In the genomic region with DNA sequence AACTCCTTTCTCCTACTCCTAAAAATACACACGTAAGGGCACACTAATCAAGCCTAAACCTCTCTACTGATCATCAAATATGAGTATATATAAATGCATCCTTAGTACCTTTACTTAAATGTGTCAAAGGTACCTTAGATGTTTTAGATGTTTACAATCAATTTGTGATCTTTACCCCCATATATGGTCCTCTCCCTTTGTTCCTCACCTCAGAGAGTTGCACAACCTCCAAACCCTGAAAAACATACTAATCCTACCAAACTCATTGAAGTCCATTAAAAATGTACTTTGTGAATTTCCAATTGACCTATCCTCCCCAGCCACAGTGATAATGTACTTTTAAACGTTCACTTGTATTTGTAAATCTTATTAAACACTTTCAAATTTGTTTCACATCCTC, we compare ENCODE assay signal across 24 cellular contexts.
"Had no signal": no experiment of that assay in that cellular context is flagged by ENCODE, and none has a peak within 500 bp of the region (broad histone marks: within the 10 kb centered on the region; RNA-seq: fewer than 3 reads in every experiment).

No MANE protein-coding gene starts in this region.

- H3K27me3 ChIP-seq: foreskin keratinocyte, hepatocyte, spleen, tibial artery, upper lobe of left lung, vagina had no signal

- H3K4me1 ChIP-seq: foreskin keratinocyte, psoas muscle, tibial artery, upper lobe of left lung, vagina had no signal

- H3K79me2 ChIP-seq: hepatocyte had no signal

- ATAC-seq: foreskin keratinocyte; left colon; left ventricle myocardium superior; psoas muscle; sciatic nerve; stimulated activated memory B cell treated with anti-CD40 and anti-IgM and Interleukin-4, amounts not matched to agents 10 μg/mL and 1 μg/mL and 100 μg/mL, for 72 hours had no signal

- DNase-seq: dermis blood vessel endothelial cell; endodermal cell; erythroblast; foreskin keratinocyte; left colon; left ventricle myocardium superior; mesenchymal stem cell; midbrain; psoas muscle; retina; spleen; stimulated activated CD4-positive, alpha-beta T cell treated with anti-CD3 and anti-CD28 coated beads, Interleukin-15, amount 100 ng/mL, for 24 hours; stimulated activated CD4-positive, alpha-beta T cell treated with anti-CD3 and anti-CD28 coated beads, Interleukin-1b, Interleukin-23, amount 100 ng/mL, for 48 hours; stimulated activated CD4-positive, alpha-beta T cell treated with anti-CD3 and anti-CD28 coated beads, Interleukin-4, amount 100 ng/mL, for 24 hours; tibial artery; upper lobe of left lung had no signal

- H3K4me3 ChIP-seq: hepatocyte, lung, psoas muscle, spleen, tibial artery, upper lobe of left lung, vagina had no signal

- H3K27me3 Mint-ChIP-seq: stimulated activated memory B cell treated with anti-CD40 and anti-IgM and Interleukin-4, amounts not matched to agents 10 μg/mL and 1 μg/mL and 100 μg/mL, for 72 hours; stimulated activated naive CD8-positive, alpha-beta T cell treated with anti-CD3 and anti-CD28 coated beads, Interleukin-15, Interleukin-2, amounts not matched to agents 100 ng/mL and 50 ng/mL, for 24 hours had no signal

- H3K27ac Mint-ChIP-seq: endodermal cell; nephron; stimulated activated memory B cell treated with anti-CD40 and anti-IgM and Interleukin-4, amounts not matched to agents 10 μg/mL and 1 μg/mL and 100 μg/mL, for 72 hours; stimulated activated naive CD8-positive, alpha-beta T cell treated with anti-CD3 and anti-CD28 coated beads, Interleukin-15, Interleukin-2, amounts not matched to agents 100 ng/mL and 50 ng/mL, for 24 hours had no signal

- FAIRE-seq: endothelial cell of umbilical vein had no signal

- H3K9me3 Mint-ChIP-seq: endodermal cell; nephron; stimulated activated memory B cell treated with anti-CD40 and anti-IgM and Interleukin-4, amounts not matched to agents 10 μg/mL and 1 μg/mL and 100 μg/mL, for 72 hours; stimulated activated naive CD8-positive, alpha-beta T cell treated with anti-CD3 and anti-CD28 coated beads, Interleukin-15, Interleukin-2, amounts not matched to agents 100 ng/mL and 50 ng/mL, for 24 hours had no signal

- H2AFZ ChIP-seq: hepatocyte had no signal

- H3K4me3 Mint-ChIP-seq: endodermal cell; nephron; stimulated activated memory B cell treated with anti-CD40 and anti-IgM and Interleukin-4, amounts not matched to agents 10 μg/mL and 1 μg/mL and 100 μg/mL, for 72 hours; stimulated activated naive CD8-positive, alpha-beta T cell treated with anti-CD3 and anti-CD28 coated beads, Interleukin-15, Interleukin-2, amounts not matched to agents 100 ng/mL and 50 ng/mL, for 24 hours had no signal

- H3K4me2 ChIP-seq: hepatocyte had no signal

- H3K27ac ChIP-seq: foreskin keratinocyte, hepatocyte, psoas muscle, spleen, tibial artery, upper lobe of left lung, vagina had no signal

- H3K36me3 ChIP-seq: vagina had no signal

- H3K4me1 Mint-ChIP-seq: endodermal cell; nephron; stimulated activated memory B cell treated with anti-CD40 and anti-IgM and Interleukin-4, amounts not matched to agents 10 μg/mL and 1 μg/mL and 100 μg/mL, for 72 hours had no signal

- H3K9me3 ChIP-seq: psoas muscle, spleen, tibial artery, upper lobe of left lung, vagina had no signal
